ENCODE assay signal across 21 cellular contexts in genomic region chr20:63198606-63199005, GRCh38. TPM values are rescaled to one million over a fixed set of nuclear protein-coding genes. Genes with fewer than 3 reads are reported as not detected.
DNase-seq lines count a peak whose midpoint lies in the region; ATAC-seq and TF ChIP-seq lines count a peak whose summit lies in the region.
"Had no signal": no experiment of that assay in that cellular context is flagged by ENCODE, and none has a peak within 500 bp of the region (broad histone marks: within the 10 kb centered on the region; RNA-seq: fewer than 3 reads in every experiment).

No MANE protein-coding gene starts in this region.

- no peaks in the 10 kb centered on the region for H3K9me3 Mint-ChIP-seq in effector memory CD8-positive, alpha-beta T cell

- TF ChIP-seq POLR2A in heart left ventricle (IDR thresholded peaks at IDR 0.05) (no peak), ovary (IDR thresholded peaks at IDR 0.05) (no peak), esophagus squamous epithelium (IDR thresholded peaks at IDR 0.05) (no peak)

- TF ChIP-seq CTCF in heart left ventricle (IDR thresholded peaks at IDR 0.05) (no peak), ovary (IDR thresholded peaks at IDR 0.05) (no peak), esophagus squamous epithelium (IDR thresholded peaks at IDR 0.05) (no peak)

- H3K27me3 Mint-ChIP-seq in effector memory CD8-positive, alpha-beta T cell, result no peaks in the 10 kb centered on the region

- H3K9me3 ChIP-seq in heart left ventricle, result no peaks in the 10 kb centered on the region
- no peaks in the 10 kb centered on the region for H3K9me3 ChIP-seq in ovary
- no peaks in the 10 kb centered on the region for H3K9me3 ChIP-seq in esophagus squamous epithelium
- H3K9me3 ChIP-seq: BE2C had no signal

- H3K27ac Mint-ChIP-seq in effector memory CD8-positive, alpha-beta T cell, result peak overlapping the region; percentile 8 to 60

- H3K27me3 ChIP-seq in heart left ventricle, result no peaks in the 10 kb centered on the region
- H3K27me3 ChIP-seq in ovary, result no peaks in the 10 kb centered on the region
- no peaks in the 10 kb centered on the region for H3K27me3 ChIP-seq in esophagus squamous epithelium
- H3K27me3 ChIP-seq: BE2C had no signal

- no peak overlapping the region for H3K27ac ChIP-seq in heart left ventricle
- H3K27ac ChIP-seq in ovary, result no peak overlapping the region
- H3K27ac ChIP-seq in esophagus squamous epithelium, result no peak overlapping the region

- H3K4me1 ChIP-seq in heart left ventricle (peaks cover 0 to 34% (median 4%) of the 10 kb centered on the region in 12 donors), ovary (ENCODE audit: insufficient read depth) (peaks cover 7% of the 10 kb centered on the region), esophagus squamous epithelium (peaks cover 0 to 23% (median 8%) of the 10 kb centered on the region in 3 donors)
- H3K4me1 ChIP-seq: BE2C had no signal

- H3K4me1 Mint-ChIP-seq in effector memory CD8-positive, alpha-beta T cell (ENCODE audit: low read depth in 2 of 2), result peaks cover 16 to 20% of the 10 kb centered on the region in 2 donors

- DNase-seq in Right ventricle myocardium inferior (ENCODE audit: missing footprints) (peak; percentile 45), heart left ventricle (no peak), ovary (peak in 3 of 5 donors; percentile 40 to 89 (median 48)), kidney glomerular epithelial cell (lab: John Stamatoyannopoulos, UW) (no peak), esophagus squamous epithelium (lab: John Stamatoyannopoulos, UW) (no peak), SKM-1 treated with dmso at 0.1 percent for 144 hours (lab: John Stamatoyannopoulos, UW; ENCODE audit: unreplicated experiment) (no peak)
- no peak for DNase-seq in effector memory CD8-positive, alpha-beta T cell
- DNase-seq: BE2C, COR-L47, DMS79, GOT3, HCEC 1CT, Karpas-422, NCI-H1417, NCI-H1694 treated with DMSO at 0.1 percent for 48 hours, NCI-H2081 treated with DMSO at 0.1 percent for 48 hours, NCI-H2171 treated with DMSO at 0.1 percent for 48 hours, NCI-H524 treated with DMSO at 0.1 percent for 48 hours, OCI-M1 had no signal

- no peak overlapping the region for H3K4me3 Mint-ChIP-seq in effector memory CD8-positive, alpha-beta T cell

- H3K4me3 ChIP-seq in heart left ventricle (no peak overlapping the region), ovary (no peak overlapping the region), esophagus squamous epithelium (no peak overlapping the region)

- WGBS in heart left ventricle, 4 donors, result 75 to 81% (median 76%) methylated on average over 7 of the region's 7 CpGs
- WGBS in ovary, 3 donors, result 11 to 26% (median 13%) methylated on average over 7 of the region's 7 CpGs
- 79 to 80% methylated on average over 7 of the region's 7 CpGs for WGBS in esophagus squamous epithelium, 2 donors

- H3K36me3 Mint-ChIP-seq in effector memory CD8-positive, alpha-beta T cell (ENCODE audit: insufficient read depth), result peaks cover 70% of the 10 kb centered on the region

- H3K36me3 ChIP-seq in heart left ventricle, result peaks cover 2 to 84% (median 61%) of the 10 kb centered on the region in 9 donors
- H3K36me3 ChIP-seq in ovary, result no peaks in the 10 kb centered on the region
- peaks cover 10 to 94% (median 20%) of the 10 kb centered on the region in 3 donors for H3K36me3 ChIP-seq in esophagus squamous epithelium

- no peak for ATAC-seq in Right ventricle myocardium inferior
- ATAC-seq in heart left ventricle, result no peak
- no peak for ATAC-seq in effector memory CD8-positive, alpha-beta T cell (replicated peaks)

- TF ChIP-seq EP300 in ovary (IDR thresholded peaks at IDR 0.05), result no peak

- intact Hi-C loops in Right ventricle myocardium inferior (cut with DNase I), result no loop called here
- intact Hi-C loops in heart left ventricle (cut with DNase I), result no loop called here
- intact Hi-C loops in ovary (cut with DNase I), result no loop called here
- intact Hi-C loops in esophagus squamous epithelium (cut with DNase I), result no loop called here

RNA-seq across cellular contexts. Expression of gene YTHDF1, which starts 17.3 kb away (rescaled TPM):
- total RNA-seq in Right ventricle myocardium inferior (22.9 TPM), heart left ventricle (10 to 100 TPM; 21.4 to 38.2 (median 22.6) TPM), ovary (10 to 100 TPM; 17.6 to 39.4 (median 35.0) TPM), esophagus squamous epithelium (10 to 100 TPM; 19.9 to 29.2 (median 22.9) TPM)
- polyA plus RNA-seq in heart left ventricle (10 to 100 TPM; 14.7 to 20.2 TPM), ovary (10 to 100 TPM; 17.0 to 30.5 TPM)

RNA-seq across cellular contexts. Expression of gene BIRC7, which starts 37.1 kb away (rescaled TPM):
- total RNA-seq in Right ventricle myocardium inferior (not detected), heart left ventricle (1 to 10 TPM in 2 of 9 donors, under 1 TPM in 4, not detected in 3; 0.20 to 5.6 (median 0.50) TPM), ovary (1 to 10 TPM in 1 of 7 donors, under 1 TPM in 1, not detected in 5; 0.60 to 1.1 TPM), esophagus squamous epithelium (under 1 TPM in 1 of 4 donors, not detected in 3; 0.57 TPM)
- polyA plus RNA-seq in heart left ventricle (not detected), ovary (not detected)
- total RNA-seq: M059J had no signal

RNA-seq across cellular contexts. Expression of gene NKAIN4, which starts 55.7 kb away (rescaled TPM):
- total RNA-seq in Right ventricle myocardium inferior, result not detected
- total RNA-seq in heart left ventricle, result not detected
- not detected for polyA plus RNA-seq in heart left ventricle
- total RNA-seq in ovary, result under 1 TPM in 2 of 7 donors, not detected in 5; 0.18 to 0.24 TPM
- not detected for polyA plus RNA-seq in ovary
- total RNA-seq in esophagus squamous epithelium, result not detected
- total RNA-seq: M059J, SK-MEL-5 had no signal

Comparison
In these comparisons a context has a peak if more than half of its experiments do, and no peak if none do; other contexts are left out.
1. DNase-seq: peak in Right ventricle myocardium inferior (single experiment) and ovary (3 of 5); none in heart left ventricle (0 of 5), effector memory CD8-positive, alpha-beta T cell (0 of 3), kidney glomerular epithelial cell (single experiment), esophagus squamous epithelium (single experiment) and SKM-1 treated with dmso at 0.1 percent for 144 hours (single experiment).